Comparison of ENCODE assay signal across 1 cellular context in genomic region chr5:68406344-68406743, GRCh38.
TF ChIP-seq lines count a peak whose summit lies in the region.

No MANE protein-coding gene starts in this region.

TF ChIP-seq in WTC11, 78 proteins besides CTCF, POLR2A, EP300 and RAD21 (continued from another document):
- TF ChIP-seq ARID4B (CRISPR knock-in tag; IDR thresholded peaks at IDR 0.05; ENCODE audit: borderline replicate concordance) (no peak), MYBL2 (CRISPR knock-in tag; IDR thresholded peaks at IDR 0.05) (no peak), CBFB (CRISPR knock-in tag; IDR thresholded peaks at IDR 0.05; ENCODE audit: low read depth) (no peak), ERG (CRISPR knock-in tag; IDR thresholded peaks at IDR 0.05) (no peak), CREM (CRISPR knock-in tag; IDR thresholded peaks at IDR 0.05) (no peak), USF2 (CRISPR knock-in tag; IDR thresholded peaks at IDR 0.05) (no peak)
- TF ChIP-seq, protein P1, sequence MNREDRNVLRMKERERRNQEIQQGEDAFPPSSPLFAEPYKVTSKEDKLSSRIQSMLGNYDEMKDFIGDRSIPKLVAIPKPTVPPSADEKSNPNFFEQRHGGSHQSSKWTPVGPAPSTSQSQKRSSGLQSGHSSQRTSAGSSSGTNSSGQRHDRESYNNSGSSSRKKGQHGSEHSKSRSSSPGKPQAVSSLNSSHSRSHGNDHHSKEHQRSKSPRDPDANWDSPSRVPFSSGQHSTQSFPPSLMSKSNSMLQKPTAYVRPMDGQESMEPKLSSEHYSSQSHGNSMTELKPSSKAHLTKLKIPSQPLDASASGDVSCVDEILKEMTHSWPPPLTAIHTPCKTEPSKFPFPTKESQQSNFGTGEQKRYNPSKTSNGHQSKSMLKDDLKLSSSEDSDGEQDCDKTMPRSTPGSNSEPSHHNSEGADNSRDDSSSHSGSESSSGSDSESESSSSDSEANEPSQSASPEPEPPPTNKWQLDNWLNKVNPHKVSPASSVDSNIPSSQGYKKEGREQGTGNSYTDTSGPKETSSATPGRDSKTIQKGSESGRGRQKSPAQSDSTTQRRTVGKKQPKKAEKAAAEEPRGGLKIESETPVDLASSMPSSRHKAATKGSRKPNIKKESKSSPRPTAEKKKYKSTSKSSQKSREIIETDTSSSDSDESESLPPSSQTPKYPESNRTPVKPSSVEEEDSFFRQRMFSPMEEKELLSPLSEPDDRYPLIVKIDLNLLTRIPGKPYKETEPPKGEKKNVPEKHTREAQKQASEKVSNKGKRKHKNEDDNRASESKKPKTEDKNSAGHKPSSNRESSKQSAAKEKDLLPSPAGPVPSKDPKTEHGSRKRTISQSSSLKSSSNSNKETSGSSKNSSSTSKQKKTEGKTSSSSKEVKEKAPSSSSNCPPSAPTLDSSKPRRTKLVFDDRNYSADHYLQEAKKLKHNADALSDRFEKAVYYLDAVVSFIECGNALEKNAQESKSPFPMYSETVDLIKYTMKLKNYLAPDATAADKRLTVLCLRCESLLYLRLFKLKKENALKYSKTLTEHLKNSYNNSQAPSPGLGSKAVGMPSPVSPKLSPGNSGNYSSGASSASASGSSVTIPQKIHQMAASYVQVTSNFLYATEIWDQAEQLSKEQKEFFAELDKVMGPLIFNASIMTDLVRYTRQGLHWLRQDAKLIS (CRISPR knock-in tag; IDR thresholded peaks at IDR 0.05; ENCODE audit: borderline replicate concordance), result no peak
- TF ChIP-seq, protein P2, sequence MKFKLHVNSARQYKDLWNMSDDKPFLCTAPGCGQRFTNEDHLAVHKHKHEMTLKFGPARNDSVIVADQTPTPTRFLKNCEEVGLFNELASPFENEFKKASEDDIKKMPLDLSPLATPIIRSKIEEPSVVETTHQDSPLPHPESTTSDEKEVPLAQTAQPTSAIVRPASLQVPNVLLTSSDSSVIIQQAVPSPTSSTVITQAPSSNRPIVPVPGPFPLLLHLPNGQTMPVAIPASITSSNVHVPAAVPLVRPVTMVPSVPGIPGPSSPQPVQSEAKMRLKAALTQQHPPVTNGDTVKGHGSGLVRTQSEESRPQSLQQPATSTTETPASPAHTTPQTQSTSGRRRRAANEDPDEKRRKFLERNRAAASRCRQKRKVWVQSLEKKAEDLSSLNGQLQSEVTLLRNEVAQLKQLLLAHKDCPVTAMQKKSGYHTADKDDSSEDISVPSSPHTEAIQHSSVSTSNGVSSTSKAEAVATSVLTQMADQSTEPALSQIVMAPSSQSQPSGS (CRISPR knock-in tag; IDR thresholded peaks at IDR 0.05; ENCODE audit: borderline replicate concordance, low read depth), result no peak
